ENCODE assay signal across 25 cellular contexts in the genomic region with DNA sequence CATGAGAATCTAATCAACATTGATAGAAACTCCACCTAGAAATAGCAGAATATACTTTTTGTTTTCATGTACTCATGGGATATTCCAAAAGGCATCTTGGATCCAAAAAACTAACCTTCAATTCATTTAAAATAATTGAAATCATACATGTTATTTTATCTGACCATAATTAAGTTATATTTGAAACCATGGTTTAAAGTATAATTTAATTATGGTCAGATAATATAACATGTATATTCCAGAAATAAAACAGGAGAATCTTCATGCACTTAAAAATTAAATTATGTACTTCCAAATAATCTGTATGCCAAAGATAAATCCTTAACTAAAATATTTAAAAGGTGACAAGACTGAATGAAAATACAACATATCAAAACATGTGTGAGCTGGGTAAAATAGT.
DNase-seq lines count a peak whose midpoint lies in the region; ATAC-seq, FAIRE-seq and TF ChIP-seq lines count a peak whose summit lies in the region.
"Had no signal": no experiment of that assay in that cellular context is flagged by ENCODE, and none has a peak within 500 bp of the region (broad histone marks: within the 10 kb centered on the region; RNA-seq: fewer than 3 reads in every experiment).

No MANE protein-coding gene starts in this region.

- H3K9ac ChIP-seq in SK-N-SH = no peak overlapping the region
- H3K9ac ChIP-seq: BLaER1 treated with 17β-estradiol and CSF1 and Interleukin-3, amounts not matched to agents 10 nM and 100 nM; GM23248 had no signal

- no peak for TF ChIP-seq EP300 in SK-N-SH (IDR thresholded peaks at IDR 0.05; ENCODE audit: borderline replicate concordance in 1 of 2, low read depth in 1 of 2, low read length in 1 of 2)

- no peaks in the 10 kb centered on the region for H4K20me1 ChIP-seq in SK-N-SH (ENCODE audit: insufficient read depth)
- H4K20me1 ChIP-seq: BLaER1 treated with 17β-estradiol and CSF1 and Interleukin-3, amounts not matched to agents 10 nM and 100 nM had no signal

- H3K4me3 ChIP-seq in SK-N-SH (ENCODE audit: low read depth in 2 of 2, low read length in 1 of 2) = no peak overlapping the region
- H3K4me3 ChIP-seq in small intestine (ENCODE audit: low read depth in 1 of 2, low read length in 2 of 2) = no peak overlapping the region
- H3K4me3 ChIP-seq in mucosa of descending colon = no peak overlapping the region
- H3K4me3 ChIP-seq: A549; BLaER1 treated with 17β-estradiol and CSF1 and Interleukin-3, amounts not matched to agents 10 nM and 100 nM; GM12878; GM23248 had no signal

- no peak for DNase-seq in SK-N-SH
- no peak for DNase-seq in frontal cortex (ENCODE audit: low spot score in 2 of 2)
- no peak for DNase-seq in small intestine
- no peak for DNase-seq in activated naive CD4-positive, alpha-beta T cell treated with anti-CD3 and anti-CD28 coated beads for 36 hours
- no peak for DNase-seq in mucosa of descending colon
- DNase-seq: ACHN; AML-193; BE2C; CD4-positive, alpha-beta T cell; CD8-positive, alpha-beta memory T cell; DMS 273 treated with DMSO at 0.1 percent for 48 hours; DMS79; EL; GDM1; GM23248; H7; HCEC 1CT had no signal

- no peak overlapping the region for H3K4me3 Mint-ChIP-seq in activated naive CD4-positive, alpha-beta T cell treated with anti-CD3 and anti-CD28 coated beads for 36 hours
- H3K4me3 Mint-ChIP-seq: CD14-positive monocyte; CD4-positive, alpha-beta T cell; CD8-positive, alpha-beta memory T cell had no signal

- FAIRE-seq in frontal cortex (lab: Jason Lieb, UNC) (peak; percentile 81), small intestine (lab: Jason Lieb, UNC) (peak; percentile 85)
- FAIRE-seq: A549, GM12878, GM19239, H1 had no signal

- no peaks in the 10 kb centered on the region for H3K27me3 Mint-ChIP-seq in activated naive CD4-positive, alpha-beta T cell treated with anti-CD3 and anti-CD28 coated beads for 36 hours (ENCODE audit: low read depth)
- H3K27me3 Mint-ChIP-seq: CD4-positive, alpha-beta T cell; CD8-positive, alpha-beta memory T cell had no signal

- H3K79me2 ChIP-seq in SK-N-SH (ENCODE audit: insufficient read depth) = no peaks in the 10 kb centered on the region

- peaks cover 6% of the 10 kb centered on the region for H3K9me3 Mint-ChIP-seq in activated naive CD4-positive, alpha-beta T cell treated with anti-CD3 and anti-CD28 coated beads for 36 hours

- CTCF ChIA-PET in SK-N-SH (lab: Yijun Ruan, JAX) = no interaction called here
- CTCF ChIA-PET in activated naive CD4-positive, alpha-beta T cell treated with anti-CD3 and anti-CD28 coated beads for 36 hours (lab: Charles Lee) = no interaction called here

- no peak overlapping the region for H3K4me2 ChIP-seq in SK-N-SH
- H3K4me2 ChIP-seq: A549; BLaER1 treated with 17β-estradiol and CSF1 and Interleukin-3, amounts not matched to agents 10 nM and 100 nM had no signal

- no peak for TF ChIP-seq RAD21 in SK-N-SH (IDR thresholded peaks at IDR 0.05; ENCODE audit: low read length)

- TF ChIP-seq CTCF in SK-N-SH (IDR thresholded peaks at IDR 0.05) (no peak), mucosa of descending colon (IDR thresholded peaks at IDR 0.05) (no peak)

- POLR2A ChIA-PET in SK-N-SH (lab: Yijun Ruan, JAX) = no interaction called here

- H3K27ac ChIP-seq in SK-N-SH (ENCODE audit: low read depth in 2 of 2, low read length in 1 of 2) (no peak overlapping the region), small intestine (ENCODE audit: low read depth in 1 of 2, low read length in 1 of 2) (no peak overlapping the region)
- H3K27ac ChIP-seq: 22Rv1; A549; BLaER1 treated with 17β-estradiol and CSF1 and Interleukin-3, amounts not matched to agents 10 nM and 100 nM; GM23248 had no signal

- no peak overlapping the region for H2AFZ ChIP-seq in SK-N-SH (ENCODE audit: low read depth)
- H2AFZ ChIP-seq: GM23248 had no signal

- H3K36me3 ChIP-seq in SK-N-SH (replicated peaks in 1 of 2; ENCODE audit: control insufficient read depth in 1 of 2, insufficient read depth in 2 of 2, low read length in 1 of 2) = no peaks in the 10 kb centered on the region
- no peaks in the 10 kb centered on the region for H3K36me3 ChIP-seq in small intestine (ENCODE audit: control insufficient read depth in 2 of 2, insufficient read depth in 2 of 2, low read length in 2 of 2)
- no peaks in the 10 kb centered on the region for H3K36me3 ChIP-seq in mucosa of descending colon (ENCODE audit: low read depth)
- H3K36me3 ChIP-seq: BE2C; BLaER1 treated with 17β-estradiol and CSF1 and Interleukin-3, amounts not matched to agents 10 nM and 100 nM had no signal

- H3K4me1 ChIP-seq in SK-N-SH (ENCODE audit: control insufficient read depth in 1 of 2, insufficient read depth in 2 of 2, low read depth in 1 of 2, low read length in 1 of 2) (no peaks in the 10 kb centered on the region), small intestine (ENCODE audit: control insufficient read depth in 2 of 2, insufficient read depth in 1 of 2, low read depth in 1 of 2, low read length in 1 of 2) (no peaks in the 10 kb centered on the region), mucosa of descending colon (ENCODE audit: low read depth) (no peaks in the 10 kb centered on the region)
- H3K4me1 ChIP-seq: A549; BE2C; BLaER1 treated with 17β-estradiol and CSF1 and Interleukin-3, amounts not matched to agents 10 nM and 100 nM had no signal

- no peaks in the 10 kb centered on the region for H3K27me3 ChIP-seq in SK-N-SH (ENCODE audit: insufficient read depth)
- H3K27me3 ChIP-seq in small intestine (ENCODE audit: control insufficient read depth in 2 of 2, insufficient read depth in 2 of 2, low read length in 2 of 2) = no peaks in the 10 kb centered on the region
- H3K27me3 ChIP-seq: BE2C; BLaER1 treated with 17β-estradiol and CSF1 and Interleukin-3, amounts not matched to agents 10 nM and 100 nM had no signal

- no peaks in the 10 kb centered on the region for H3K36me3 Mint-ChIP-seq in activated naive CD4-positive, alpha-beta T cell treated with anti-CD3 and anti-CD28 coated beads for 36 hours (ENCODE audit: low read depth)
- H3K36me3 Mint-ChIP-seq: CD14-positive monocyte; CD8-positive, alpha-beta memory T cell had no signal

- ATAC-seq in SK-N-SH treated with all-trans-retinoic acid at 6 μM for 48 hours (no peak), mucosa of descending colon (no peak)
- ATAC-seq: A549, GM12878 had no signal

- H3K9me3 ChIP-seq in SK-N-SH (no peaks in the 10 kb centered on the region), small intestine (ENCODE audit: control insufficient read depth, low read depth) (no peaks in the 10 kb centered on the region), mucosa of descending colon (no peaks in the 10 kb centered on the region)
- H3K9me3 ChIP-seq: A549; BE2C; BLaER1 treated with 17β-estradiol and CSF1 and Interleukin-3, amounts not matched to agents 10 nM and 100 nM had no signal

- no peaks in the 10 kb centered on the region for H3F3A ChIP-seq in SK-N-SH (replicated peaks; ENCODE audit: insufficient read depth)

- intact Hi-C loops in activated naive CD4-positive, alpha-beta T cell treated with anti-CD3 and anti-CD28 coated beads for 36 hours (cut with micrococcal nuclease) = no loop called here
- intact Hi-C loops in mucosa of descending colon (cut with DNase I, micrococcal nuclease) = no loop called here

- no peaks in the 10 kb centered on the region for H3K9me2 ChIP-seq in SK-N-SH

- H3K27ac Mint-ChIP-seq in activated naive CD4-positive, alpha-beta T cell treated with anti-CD3 and anti-CD28 coated beads for 36 hours = no peak overlapping the region
- H3K27ac Mint-ChIP-seq: CD14-positive monocyte; CD4-positive, alpha-beta T cell; CD8-positive, alpha-beta memory T cell had no signal

- no peaks in the 10 kb centered on the region for H3K4me1 Mint-ChIP-seq in activated naive CD4-positive, alpha-beta T cell treated with anti-CD3 and anti-CD28 coated beads for 36 hours (ENCODE audit: low read depth)
- H3K4me1 Mint-ChIP-seq: CD14-positive monocyte; CD8-positive, alpha-beta memory T cell had no signal

TF ChIP-seq in SK-N-SH treated with all-trans-retinoic acid at 6 μM for 48 hours, 23 proteins besides CTCF, POLR2A, EP300 and RAD21 (continues in another document):
- TF ChIP-seq, protein P1, sequence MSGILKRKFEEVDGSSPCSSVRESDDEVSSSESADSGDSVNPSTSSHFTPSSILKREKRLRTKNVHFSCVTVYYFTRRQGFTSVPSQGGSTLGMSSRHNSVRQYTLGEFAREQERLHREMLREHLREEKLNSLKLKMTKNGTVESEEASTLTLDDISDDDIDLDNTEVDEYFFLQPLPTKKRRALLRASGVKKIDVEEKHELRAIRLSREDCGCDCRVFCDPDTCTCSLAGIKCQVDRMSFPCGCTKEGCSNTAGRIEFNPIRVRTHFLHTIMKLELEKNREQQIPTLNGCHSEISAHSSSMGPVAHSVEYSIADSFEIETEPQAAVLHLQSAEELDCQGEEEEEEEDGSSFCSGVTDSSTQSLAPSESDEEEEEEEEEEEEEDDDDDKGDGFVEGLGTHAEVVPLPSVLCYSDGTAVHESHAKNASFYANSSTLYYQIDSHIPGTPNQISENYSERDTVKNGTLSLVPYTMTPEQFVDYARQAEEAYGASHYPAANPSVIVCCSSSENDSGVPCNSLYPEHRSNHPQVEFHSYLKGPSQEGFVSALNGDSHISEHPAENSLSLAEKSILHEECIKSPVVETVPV (CRISPR knock-in tag; IDR thresholded peaks at IDR 0.05) = no peak
- TF ChIP-seq ESRRG (CRISPR knock-in tag; IDR thresholded peaks at IDR 0.05) (no peak), ISL1 (CRISPR knock-in tag; IDR thresholded peaks at IDR 0.05) (peak; percentile 55), TCF4 (CRISPR knock-in tag; IDR thresholded peaks at IDR 0.05; ENCODE audit: borderline replicate concordance) (peak; percentile 66)

TF ChIP-seq in SK-N-SH, 30 proteins besides CTCF, POLR2A, EP300 and RAD21 (continues in another document):
- no peak for TF ChIP-seq RFX5 (IDR thresholded peaks at IDR 0.05; ENCODE audit: low read length)
- no peak for TF ChIP-seq RCOR1 (IDR thresholded peaks at IDR 0.05; ENCODE audit: low read length)
- no peak for TF ChIP-seq GATA2 (CRISPR knock-in tag; IDR thresholded peaks at IDR 0.05)
- TF ChIP-seq, protein P2, sequence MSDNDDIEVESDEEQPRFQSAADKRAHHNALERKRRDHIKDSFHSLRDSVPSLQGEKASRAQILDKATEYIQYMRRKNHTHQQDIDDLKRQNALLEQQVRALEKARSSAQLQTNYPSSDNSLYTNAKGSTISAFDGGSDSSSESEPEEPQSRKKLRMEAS (IDR thresholded peaks at IDR 0.05; ENCODE audit: low read depth) = no peak
- TF ChIP-seq SMC3 (IDR thresholded peaks at IDR 0.05; ENCODE audit: low read depth, low read length) = no peak
- TF ChIP-seq NRF1 (IDR thresholded peaks at IDR 0.05; ENCODE audit: low read depth, low read length) = no peak
- TF ChIP-seq, protein P3, sequence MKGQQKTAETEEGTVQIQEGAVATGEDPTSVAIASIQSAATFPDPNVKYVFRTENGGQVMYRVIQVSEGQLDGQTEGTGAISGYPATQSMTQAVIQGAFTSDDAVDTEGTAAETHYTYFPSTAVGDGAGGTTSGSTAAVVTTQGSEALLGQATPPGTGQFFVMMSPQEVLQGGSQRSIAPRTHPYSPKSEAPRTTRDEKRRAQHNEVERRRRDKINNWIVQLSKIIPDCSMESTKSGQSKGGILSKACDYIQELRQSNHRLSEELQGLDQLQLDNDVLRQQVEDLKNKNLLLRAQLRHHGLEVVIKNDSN (IDR thresholded peaks at IDR 0.05; ENCODE audit: borderline replicate concordance, low read depth) = no peak
- TF ChIP-seq FOXM1 (IDR thresholded peaks at IDR 0.05; ENCODE audit: low read depth) = no peak
